ENCODE assay signal across 27 cellular contexts in genomic region chrX:129568349-129568748, GRCh38.
"Had no signal": no experiment of that assay in that cellular context is flagged by ENCODE, and none has a peak within 500 bp of the region (broad histone marks: within the 10 kb centered on the region; RNA-seq: fewer than 3 reads in every experiment).

No MANE protein-coding gene starts in this region.

- H3K4me3 Mint-ChIP-seq: dendritic cell treated with granulocyte-macrophage colony-stimulating factor and Interleukin-4, amounts not matched to agents 40 ng/mL and 50 ng/mL, for 4 days; effector memory CD8-positive, alpha-beta T cell; endodermal cell; mesothelial cell of epicardium; naive B cell had no signal

- H3K9me3 Mint-ChIP-seq: dendritic cell treated with granulocyte-macrophage colony-stimulating factor and Interleukin-4, amounts not matched to agents 40 ng/mL and 50 ng/mL, for 4 days; effector memory CD8-positive, alpha-beta T cell had no signal

- H3K36me3 Mint-ChIP-seq: naive B cell had no signal

- H3K4me2 ChIP-seq: hepatocyte had no signal

- H3K36me3 ChIP-seq: colonic mucosa had no signal

- DNase-seq: colonic mucosa; cortex of kidney; effector CD8-positive, alpha-beta T cell; effector memory CD8-positive, alpha-beta T cell; endodermal cell; erythroblast; esophagus squamous epithelium; foreskin fibroblast; foreskin melanocyte; heart left ventricle; hypothalamus; left cardiac atrium; left lung; left ventricle myocardium superior; lower lobe of right lung; mesenchymal stem cell; mucosa of descending colon; naive B cell had no signal

- H3K27ac ChIP-seq: colonic mucosa, epithelial cell of prostate, esophagus squamous epithelium, gastroesophageal sphincter, heart left ventricle, hepatocyte, left lung, lower lobe of right lung had no signal

- H3K4me1 ChIP-seq: colonic mucosa, esophagus squamous epithelium, left lung had no signal

- H3K27me3 Mint-ChIP-seq: dendritic cell treated with granulocyte-macrophage colony-stimulating factor and Interleukin-4, amounts not matched to agents 40 ng/mL and 50 ng/mL, for 4 days; effector memory CD8-positive, alpha-beta T cell; naive B cell had no signal

- ATAC-seq: effector memory CD8-positive, alpha-beta T cell; esophagus mucosa; gastroesophageal sphincter; heart left ventricle; left cardiac atrium; left lung; left ventricle myocardium superior; lower lobe of right lung; mucosa of descending colon had no signal

- FAIRE-seq: endometrium, islet of Langerhans, keratinocyte had no signal

- H3K4me3 ChIP-seq: colonic mucosa, esophagus squamous epithelium, gastroesophageal sphincter, heart left ventricle, hepatocyte, left lung, lower lobe of right lung, mucosa of descending colon had no signal

- H3K27me3 ChIP-seq: colonic mucosa, esophagus squamous epithelium, gastroesophageal sphincter, heart left ventricle, hepatocyte, left lung had no signal

- H3K9me3 ChIP-seq: colonic mucosa, esophagus squamous epithelium, gastroesophageal sphincter, heart left ventricle, left lung, lower lobe of right lung, mucosa of descending colon had no signal

- H3K27ac Mint-ChIP-seq: dendritic cell treated with granulocyte-macrophage colony-stimulating factor and Interleukin-4, amounts not matched to agents 40 ng/mL and 50 ng/mL, for 4 days; effector memory CD8-positive, alpha-beta T cell; endodermal cell; mesothelial cell of epicardium had no signal
